In genomic region chr22:29337631-29338284, GRCh38 we compare ENCODE assay signal across 1 cellular context.
A peak's percentile ranks its signal among the peaks of the same experiment; 100 is the strongest.
TF ChIP-seq lines count a peak whose summit lies in the region.

No MANE protein-coding gene starts in this region.

TF ChIP-seq in HEK293, 187 proteins besides CTCF, POLR2A, EP300 and RAD21 (continued from another document):
- TF ChIP-seq, protein P1, sequence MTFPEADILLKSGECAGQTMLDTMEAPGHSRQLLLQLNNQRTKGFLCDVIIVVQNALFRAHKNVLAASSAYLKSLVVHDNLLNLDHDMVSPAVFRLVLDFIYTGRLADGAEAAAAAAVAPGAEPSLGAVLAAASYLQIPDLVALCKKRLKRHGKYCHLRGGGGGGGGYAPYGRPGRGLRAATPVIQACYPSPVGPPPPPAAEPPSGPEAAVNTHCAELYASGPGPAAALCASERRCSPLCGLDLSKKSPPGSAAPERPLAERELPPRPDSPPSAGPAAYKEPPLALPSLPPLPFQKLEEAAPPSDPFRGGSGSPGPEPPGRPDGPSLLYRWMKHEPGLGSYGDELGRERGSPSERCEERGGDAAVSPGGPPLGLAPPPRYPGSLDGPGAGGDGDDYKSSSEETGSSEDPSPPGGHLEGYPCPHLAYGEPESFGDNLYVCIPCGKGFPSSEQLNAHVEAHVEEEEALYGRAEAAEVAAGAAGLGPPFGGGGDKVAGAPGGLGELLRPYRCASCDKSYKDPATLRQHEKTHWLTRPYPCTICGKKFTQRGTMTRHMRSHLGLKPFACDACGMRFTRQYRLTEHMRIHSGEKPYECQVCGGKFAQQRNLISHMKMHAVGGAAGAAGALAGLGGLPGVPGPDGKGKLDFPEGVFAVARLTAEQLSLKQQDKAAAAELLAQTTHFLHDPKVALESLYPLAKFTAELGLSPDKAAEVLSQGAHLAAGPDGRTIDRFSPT (tag by site-specific recombination; IDR thresholded peaks at IDR 0.05), result peak; percentile 65
- TF ChIP-seq ZFP37 (tag by site-specific recombination; IDR thresholded peaks at IDR 0.05), result no peak
